In the genomic region with DNA sequence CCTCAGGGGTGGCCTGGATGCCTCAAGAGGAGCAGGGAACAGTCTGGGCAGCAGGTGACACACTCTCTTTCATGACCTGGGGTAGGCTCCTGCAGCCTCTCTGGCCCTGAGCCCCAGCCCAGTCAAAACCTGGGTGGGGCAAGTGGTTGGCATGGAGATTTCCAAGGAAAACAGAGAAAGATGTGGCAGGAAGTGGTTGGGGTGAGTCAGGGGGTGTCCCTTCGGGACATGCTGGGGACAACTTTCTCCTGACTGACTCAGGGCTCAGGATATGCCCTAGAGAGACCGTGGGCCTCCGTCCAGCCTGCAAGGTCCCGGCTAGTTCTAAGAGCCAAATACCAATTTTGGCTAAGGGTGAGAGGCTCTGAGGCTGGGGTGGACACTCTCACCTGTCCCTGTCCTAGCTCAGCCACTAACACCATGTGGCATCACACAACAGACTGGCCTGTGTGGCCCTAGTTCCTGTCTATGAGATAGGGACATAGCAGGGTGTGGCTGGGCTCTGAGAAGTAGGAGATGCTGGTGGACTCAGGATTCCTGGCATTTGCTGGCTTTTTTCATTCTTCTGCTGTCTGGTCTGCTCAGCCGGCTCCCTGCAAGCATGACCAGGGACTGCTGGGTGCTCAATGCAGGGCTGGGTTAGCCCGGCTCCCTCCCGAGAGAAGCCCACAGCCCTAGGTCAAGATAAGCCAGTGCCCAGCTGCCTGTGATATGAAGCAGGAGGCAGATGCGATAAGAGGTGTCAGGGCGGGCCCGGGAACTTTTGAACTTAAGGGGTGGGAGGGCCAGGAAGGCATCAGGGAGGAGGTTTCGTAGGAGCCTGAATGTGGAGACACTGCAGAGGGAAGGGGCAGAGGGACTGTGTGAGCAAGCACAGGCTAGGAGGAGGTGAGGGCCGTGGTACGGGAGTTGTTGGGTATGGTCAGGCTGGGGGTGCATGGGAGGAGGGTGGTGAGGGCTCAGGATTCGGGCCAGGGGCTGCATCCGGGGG, we compare ENCODE assay signal across 1 cellular context.
A peak's percentile ranks its signal among the peaks of the same experiment; 100 is the strongest.
TF ChIP-seq lines count a peak whose summit lies in the region.

No MANE protein-coding gene starts in this region.

TF ChIP-seq in K562, 482 proteins besides CTCF, POLR2A, EP300 and RAD21 (continued from another document and continues in another):
- TF ChIP-seq, protein P1, sequence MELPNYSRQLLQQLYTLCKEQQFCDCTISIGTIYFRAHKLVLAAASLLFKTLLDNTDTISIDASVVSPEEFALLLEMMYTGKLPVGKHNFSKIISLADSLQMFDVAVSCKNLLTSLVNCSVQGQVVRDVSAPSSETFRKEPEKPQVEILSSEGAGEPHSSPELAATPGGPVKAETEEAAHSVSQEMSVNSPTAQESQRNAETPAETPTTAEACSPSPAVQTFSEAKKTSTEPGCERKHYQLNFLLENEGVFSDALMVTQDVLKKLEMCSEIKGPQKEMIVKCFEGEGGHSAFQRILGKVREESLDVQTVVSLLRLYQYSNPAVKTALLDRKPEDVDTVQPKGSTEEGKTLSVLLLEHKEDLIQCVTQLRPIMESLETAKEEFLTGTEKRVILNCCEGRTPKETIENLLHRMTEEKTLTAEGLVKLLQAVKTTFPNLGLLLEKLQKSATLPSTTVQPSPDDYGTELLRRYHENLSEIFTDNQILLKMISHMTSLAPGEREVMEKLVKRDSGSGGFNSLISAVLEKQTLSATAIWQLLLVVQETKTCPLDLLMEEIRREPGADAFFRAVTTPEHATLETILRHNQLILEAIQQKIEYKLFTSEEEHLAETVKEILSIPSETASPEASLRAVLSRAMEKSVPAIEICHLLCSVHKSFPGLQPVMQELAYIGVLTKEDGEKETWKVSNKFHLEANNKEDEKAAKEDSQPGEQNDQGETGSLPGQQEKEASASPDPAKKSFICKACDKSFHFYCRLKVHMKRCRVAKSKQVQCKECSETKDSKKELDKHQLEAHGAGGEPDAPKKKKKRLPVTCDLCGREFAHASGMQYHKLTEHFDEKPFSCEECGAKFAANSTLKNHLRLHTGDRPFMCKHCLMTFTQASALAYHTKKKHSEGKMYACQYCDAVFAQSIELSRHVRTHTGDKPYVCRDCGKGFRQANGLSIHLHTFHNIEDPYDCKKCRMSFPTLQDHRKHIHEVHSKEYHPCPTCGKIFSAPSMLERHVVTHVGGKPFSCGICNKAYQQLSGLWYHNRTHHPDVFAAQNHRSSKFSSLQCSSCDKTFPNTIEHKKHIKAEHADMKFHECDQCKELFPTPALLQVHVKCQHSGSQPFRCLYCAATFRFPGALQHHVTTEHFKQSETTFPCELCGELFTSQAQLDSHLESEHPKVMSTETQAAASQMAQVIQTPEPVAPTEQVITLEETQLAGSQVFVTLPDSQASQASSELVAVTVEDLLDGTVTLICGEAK (IDR thresholded peaks at IDR 0.05) = peak; percentile 46; the same call in 1 of the 2 replicates
- TF ChIP-seq, protein P1 (CRISPR knock-in tag; IDR thresholded peaks at IDR 0.05) = no peak
- TF ChIP-seq ZNF431 (CRISPR knock-in tag; IDR thresholded peaks at IDR 0.05) (no peak), ZNF24 (IDR thresholded peaks at IDR 0.05) (no peak), RUNX1 (IDR thresholded peaks at IDR 0.05; ENCODE audit: low read depth) (peak; percentile 86; the same call in 1 of the 2 replicates), ZNF707 (CRISPR knock-in tag; conservative IDR thresholded peaks at IDR 0.05) (no peak), CBFB (CRISPR knock-in tag; IDR thresholded peaks at IDR 0.05) (peak; percentile 47; the same call in 1 of the 2 replicates), NR2C1 (IDR thresholded peaks at IDR 0.05) (peak; percentile 60), NR2C1 (tag; IDR thresholded peaks at IDR 0.05) (peak; percentile 66), PHB2 (IDR thresholded peaks at IDR 0.05; ENCODE audit: low read depth) (peak; percentile 91), ILF3 (IDR thresholded peaks at IDR 0.05; ENCODE audit: borderline replicate concordance) (no peak), NFYB (IDR thresholded peaks at IDR 0.05; ENCODE audit: extremely low read depth, insufficient read length) (no peak), CBX1 (IDR thresholded peaks at IDR 0.05; ENCODE audit: low read depth) (no peak), SAFB (IDR thresholded peaks at IDR 0.05; ENCODE audit: borderline replicate concordance, low read depth, low read length) (no peak), MCM7 (IDR thresholded peaks at IDR 0.05) (no peak), RFX5 (IDR thresholded peaks at IDR 0.05; ENCODE audit: low read depth, low read length) (no peak), EGR1 (conservative IDR thresholded peaks at IDR 0.05) (peak; percentile 34; the same call in 1 of the 2 replicates), ZFPM2 (CRISPR knock-in tag; IDR thresholded peaks at IDR 0.05) (no peak), SRSF3 (IDR thresholded peaks at IDR 0.05; ENCODE audit: insufficient read depth, low read length) (no peak), NCOR1 (IDR thresholded peaks at IDR 0.05) (peak; percentile 98), HDAC8 (tag; IDR thresholded peaks at IDR 0.05) (no peak), KLF6 (CRISPR knock-in tag; IDR thresholded peaks at IDR 0.05; ENCODE audit: borderline replicate concordance) (0 out of 2 replicates have a peak, but pooled peaks have one; percentile 26), SUPT5H (IDR thresholded peaks at IDR 0.05) (0 out of 2 replicates have a peak, but pooled peaks have one; percentile 40), TGIF2 (CRISPR knock-in tag; IDR thresholded peaks at IDR 0.05) (no peak), ATF1 (CRISPR knock-in tag; IDR thresholded peaks at IDR 0.05) (no peak), ATF1 (tag; IDR thresholded peaks at IDR 0.05) (no peak), ZBED1 (IDR thresholded peaks at IDR 0.05) (peak; percentile 92), TCF3 (CRISPR knock-in tag; IDR thresholded peaks at IDR 0.05) (peak; percentile 99), ZNF75A (CRISPR knock-in tag; IDR thresholded peaks at IDR 0.05) (no peak), ZNF589 (CRISPR knock-in tag; IDR thresholded peaks at IDR 0.05; ENCODE audit: low read depth) (peak; percentile 85; the same call in 1 of the 2 replicates), TEAD4 (IDR thresholded peaks at IDR 0.05; ENCODE audit: low read length) (peak; percentile 98), TEAD4 (CRISPR knock-in tag; IDR thresholded peaks at IDR 0.05; ENCODE audit: borderline replicate concordance) (no peak), ZNF764 (CRISPR knock-in tag; IDR thresholded peaks at IDR 0.05; ENCODE audit: low read depth) (no peak), SMARCC2 (IDR thresholded peaks at IDR 0.05; ENCODE audit: low read depth) (peak; percentile 93)
- TF ChIP-seq, protein P2, sequence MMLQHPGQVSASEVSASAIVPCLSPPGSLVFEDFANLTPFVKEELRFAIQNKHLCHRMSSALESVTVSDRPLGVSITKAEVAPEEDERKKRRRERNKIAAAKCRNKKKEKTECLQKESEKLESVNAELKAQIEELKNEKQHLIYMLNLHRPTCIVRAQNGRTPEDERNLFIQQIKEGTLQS (IDR thresholded peaks at IDR 0.05) = peak; percentile 24; the same call in 1 of the 2 replicates
- TF ChIP-seq, protein P2 (CRISPR knock-in tag; conservative IDR thresholded peaks at IDR 0.05) = no peak
- TF ChIP-seq, protein P3, sequence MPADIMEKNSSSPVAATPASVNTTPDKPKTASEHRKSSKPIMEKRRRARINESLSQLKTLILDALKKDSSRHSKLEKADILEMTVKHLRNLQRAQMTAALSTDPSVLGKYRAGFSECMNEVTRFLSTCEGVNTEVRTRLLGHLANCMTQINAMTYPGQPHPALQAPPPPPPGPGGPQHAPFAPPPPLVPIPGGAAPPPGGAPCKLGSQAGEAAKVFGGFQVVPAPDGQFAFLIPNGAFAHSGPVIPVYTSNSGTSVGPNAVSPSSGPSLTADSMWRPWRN (IDR thresholded peaks at IDR 0.05; ENCODE audit: low read depth) = peak; percentile 80
- TF ChIP-seq, protein P4, sequence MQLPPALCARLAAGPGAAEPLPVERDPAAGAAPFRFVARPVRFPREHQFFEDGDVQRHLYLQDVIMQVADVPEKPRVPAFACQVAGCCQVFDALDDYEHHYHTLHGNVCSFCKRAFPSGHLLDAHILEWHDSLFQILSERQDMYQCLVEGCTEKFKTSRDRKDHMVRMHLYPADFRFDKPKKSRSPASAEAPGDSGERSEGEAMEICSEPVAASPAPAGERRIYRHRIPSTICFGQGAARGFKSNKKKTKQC (CRISPR knock-in tag; IDR thresholded peaks at IDR 0.05) = no peak
- TF ChIP-seq, protein P5, sequence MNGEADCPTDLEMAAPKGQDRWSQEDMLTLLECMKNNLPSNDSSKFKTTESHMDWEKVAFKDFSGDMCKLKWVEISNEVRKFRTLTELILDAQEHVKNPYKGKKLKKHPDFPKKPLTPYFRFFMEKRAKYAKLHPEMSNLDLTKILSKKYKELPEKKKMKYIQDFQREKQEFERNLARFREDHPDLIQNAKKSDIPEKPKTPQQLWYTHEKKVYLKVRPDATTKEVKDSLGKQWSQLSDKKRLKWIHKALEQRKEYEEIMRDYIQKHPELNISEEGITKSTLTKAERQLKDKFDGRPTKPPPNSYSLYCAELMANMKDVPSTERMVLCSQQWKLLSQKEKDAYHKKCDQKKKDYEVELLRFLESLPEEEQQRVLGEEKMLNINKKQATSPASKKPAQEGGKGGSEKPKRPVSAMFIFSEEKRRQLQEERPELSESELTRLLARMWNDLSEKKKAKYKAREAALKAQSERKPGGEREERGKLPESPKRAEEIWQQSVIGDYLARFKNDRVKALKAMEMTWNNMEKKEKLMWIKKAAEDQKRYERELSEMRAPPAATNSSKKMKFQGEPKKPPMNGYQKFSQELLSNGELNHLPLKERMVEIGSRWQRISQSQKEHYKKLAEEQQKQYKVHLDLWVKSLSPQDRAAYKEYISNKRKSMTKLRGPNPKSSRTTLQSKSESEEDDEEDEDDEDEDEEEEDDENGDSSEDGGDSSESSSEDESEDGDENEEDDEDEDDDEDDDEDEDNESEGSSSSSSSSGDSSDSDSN (IDR thresholded peaks at IDR 0.05; ENCODE audit: borderline replicate concordance in 1 of 2, low read depth in 2 of 2, low read length in 2 of 2) = no peak
